Comparison of ENCODE assay signal across 14 cellular contexts in genomic region chr16:24776486-24777220, GRCh38. TPM values are rescaled to one million over a fixed set of nuclear protein-coding genes. Genes with fewer than 3 reads are reported as not detected.
DNase-seq lines count a peak whose midpoint lies in the region; ATAC-seq and TF ChIP-seq lines count a peak whose summit lies in the region.
"Had no signal": no experiment of that assay in that cellular context is flagged by ENCODE, and none has a peak within 500 bp of the region (broad histone marks: within the 10 kb centered on the region; RNA-seq: fewer than 3 reads in every experiment).

No MANE protein-coding gene starts in this region.

- no peak overlapping the region for H3K4me3 ChIP-seq in osteoblast (ENCODE audit: insufficient read depth, low read length)
- H3K4me3 ChIP-seq: GM12878 had no signal

- no peak overlapping the region for H2AFZ ChIP-seq in osteoblast (ENCODE audit: low read length)

- peaks cover 18% of the 10 kb centered on the region for H3K4me1 ChIP-seq in osteoblast (ENCODE audit: insufficient read depth, low read length)

- POLR2A ChIA-PET in WTC11 (lab: Charles Lee) = no interaction called here
- POLR2A ChIA-PET in activated CD4-positive, alpha-beta T cell treated with anti-CD3 and anti-CD28 coated beads, Interleukin-2, amount 10 ng/mL, durations not matched to agents 7 days and 5 days (lab: Charles Lee) = no interaction called here

- H3K4me3 Mint-ChIP-seq in Calu3 (ENCODE audit: low read depth, unreplicated experiment) (no peak overlapping the region), WTC11 (no peak overlapping the region)
- no peak overlapping the region for H3K4me3 Mint-ChIP-seq in natural killer cell treated with Interleukin-12 subunit alpha and Interleukin-12 subunit beta and Interleukin-15 and Interleukin-18, amount 100 ng/mL, for 72 hours
- H3K4me3 Mint-ChIP-seq in activated CD4-positive, alpha-beta T cell treated with anti-CD3 and anti-CD28 coated beads, Interleukin-2, amount 10 ng/mL, durations not matched to agents 7 days and 5 days = no peak overlapping the region
- H3K4me3 Mint-ChIP-seq: activated T-cell treated with anti-CD3 and anti-CD28 coated beads, Interleukin-2, amount 50 U/mL, for 4 hours; CD4-positive, alpha-beta T cell; mesothelial cell of epicardium; type B pancreatic cell had no signal

- peaks cover 48% of the 10 kb centered on the region for H4K20me1 ChIP-seq in osteoblast (ENCODE audit: insufficient read depth, low read length)

- ATAC-seq in WTC11 (no peak), HG03378 (IDR thresholded peaks at IDR 0.05; ENCODE audit: unreplicated experiment) (no peak), HG02970 (IDR thresholded peaks at IDR 0.05; ENCODE audit: low FRiP score, unreplicated experiment) (no peak)
- ATAC-seq in natural killer cell treated with Interleukin-12 subunit alpha and Interleukin-12 subunit beta and Interleukin-15 and Interleukin-18, amount 100 ng/mL, for 72 hours = no peak
- ATAC-seq: activated T-cell treated with anti-CD3 and anti-CD28 coated beads, Interleukin-2, amount 50 U/mL, for 4 hours; GM12878 had no signal

- no peaks in the 10 kb centered on the region for H3K27me3 ChIP-seq in osteoblast (ENCODE audit: insufficient read depth, low read length)

- no peaks in the 10 kb centered on the region for H3K9me3 ChIP-seq in osteoblast (ENCODE audit: low read depth, low read length)

- H3K9me3 Mint-ChIP-seq in Calu3 (ENCODE audit: low read depth, unreplicated experiment) (no peaks in the 10 kb centered on the region), WTC11 (no peaks in the 10 kb centered on the region)
- H3K9me3 Mint-ChIP-seq in natural killer cell treated with Interleukin-12 subunit alpha and Interleukin-12 subunit beta and Interleukin-15 and Interleukin-18, amount 100 ng/mL, for 72 hours = no peaks in the 10 kb centered on the region
- no peaks in the 10 kb centered on the region for H3K9me3 Mint-ChIP-seq in activated CD4-positive, alpha-beta T cell treated with anti-CD3 and anti-CD28 coated beads, Interleukin-2, amount 10 ng/mL, durations not matched to agents 7 days and 5 days
- H3K9me3 Mint-ChIP-seq: activated T-cell treated with anti-CD3 and anti-CD28 coated beads, Interleukin-2, amount 50 U/mL, for 4 hours; CD4-positive, alpha-beta T cell; type B pancreatic cell had no signal

- peak overlapping the region; percentile 59 for H3K27ac ChIP-seq in osteoblast (ENCODE audit: low read depth, low read length)
- H3K27ac ChIP-seq: epithelial cell of prostate had no signal

- H3K27ac Mint-ChIP-seq in Calu3 (ENCODE audit: unreplicated experiment) (peak overlapping the region; percentile 46), WTC11 (peak overlapping the region; percentile 47; the same call in 1 of the 2 replicates)
- H3K27ac Mint-ChIP-seq in natural killer cell treated with Interleukin-12 subunit alpha and Interleukin-12 subunit beta and Interleukin-15 and Interleukin-18, amount 100 ng/mL, for 72 hours = no peak overlapping the region
- no peak overlapping the region for H3K27ac Mint-ChIP-seq in activated CD4-positive, alpha-beta T cell treated with anti-CD3 and anti-CD28 coated beads, Interleukin-2, amount 10 ng/mL, durations not matched to agents 7 days and 5 days
- H3K27ac Mint-ChIP-seq: CD4-positive, alpha-beta T cell; mesothelial cell of epicardium; type B pancreatic cell had no signal

- H3K4me2 ChIP-seq in osteoblast (ENCODE audit: insufficient read depth, low read length) = peak overlapping the region; percentile 1

- BruUV-seq in Calu3 (replicated peaks; lab: Mats Ljungman, UMichigan) = no TSS peak

- H3K4me1 Mint-ChIP-seq in Calu3 (ENCODE audit: low read depth, unreplicated experiment) (no peaks in the 10 kb centered on the region), WTC11 (no peaks in the 10 kb centered on the region)
- peaks cover 11 to 26% of the 10 kb centered on the region in 2 donors for H3K4me1 Mint-ChIP-seq in natural killer cell treated with Interleukin-12 subunit alpha and Interleukin-12 subunit beta and Interleukin-15 and Interleukin-18, amount 100 ng/mL, for 72 hours (ENCODE audit: low read depth in 2 of 2)
- no peaks in the 10 kb centered on the region for H3K4me1 Mint-ChIP-seq in activated CD4-positive, alpha-beta T cell treated with anti-CD3 and anti-CD28 coated beads, Interleukin-2, amount 10 ng/mL, durations not matched to agents 7 days and 5 days

- DNase-seq in Calu3 (no peak), WTC11 (ENCODE audit: low spot score) (no peak), fibroblast of the conjunctiva (ENCODE audit: low read depth) (peak; percentile 18), osteoblast (ENCODE audit: insufficient read length, low spot score, missing footprints) (peak; percentile 75)
- no peak for DNase-seq in natural killer cell treated with Interleukin-12 subunit alpha and Interleukin-12 subunit beta and Interleukin-15 and Interleukin-18, amount 100 ng/mL, for 72 hours (ENCODE audit: low spot score)
- DNase-seq in activated CD4-positive, alpha-beta T cell treated with anti-CD3 and anti-CD28 coated beads, Interleukin-2, amount 10 ng/mL, durations not matched to agents 7 days and 5 days = no peak
- DNase-seq: activated T-cell treated with anti-CD3 and anti-CD28 coated beads, Interleukin-2, amount 50 U/mL, for 4 hours; CD4-positive, alpha-beta T cell had no signal

- peaks cover 67% of the 10 kb centered on the region for H3K79me2 ChIP-seq in osteoblast (ENCODE audit: insufficient read depth, low read length)

- H3K27me3 Mint-ChIP-seq in Calu3 (ENCODE audit: unreplicated experiment) (no peaks in the 10 kb centered on the region), WTC11 (ENCODE audit: low read depth) (no peaks in the 10 kb centered on the region)
- no peaks in the 10 kb centered on the region for H3K27me3 Mint-ChIP-seq in natural killer cell treated with Interleukin-12 subunit alpha and Interleukin-12 subunit beta and Interleukin-15 and Interleukin-18, amount 100 ng/mL, for 72 hours
- no peaks in the 10 kb centered on the region for H3K27me3 Mint-ChIP-seq in activated CD4-positive, alpha-beta T cell treated with anti-CD3 and anti-CD28 coated beads, Interleukin-2, amount 10 ng/mL, durations not matched to agents 7 days and 5 days
- H3K27me3 Mint-ChIP-seq: CD4-positive, alpha-beta T cell; type B pancreatic cell had no signal

- H3K36me3 Mint-ChIP-seq in Calu3 (ENCODE audit: insufficient read depth, unreplicated experiment) (peaks cover 43% of the 10 kb centered on the region), WTC11 (peaks cover 69% of the 10 kb centered on the region)
- H3K36me3 Mint-ChIP-seq in natural killer cell treated with Interleukin-12 subunit alpha and Interleukin-12 subunit beta and Interleukin-15 and Interleukin-18, amount 100 ng/mL, for 72 hours = peaks cover 28% of the 10 kb centered on the region
- H3K36me3 Mint-ChIP-seq in activated CD4-positive, alpha-beta T cell treated with anti-CD3 and anti-CD28 coated beads, Interleukin-2, amount 10 ng/mL, durations not matched to agents 7 days and 5 days (ENCODE audit: low read depth) = peaks cover 52% of the 10 kb centered on the region

- H3K36me3 ChIP-seq in osteoblast (ENCODE audit: insufficient read depth, low read length) = peaks cover 46% of the 10 kb centered on the region

- intact Hi-C loops in Calu3 (cut with micrococcal nuclease; ENCODE audit: unreplicated experiment) = no loop called here

- CTCF ChIA-PET in Calu3 (lab: Charles Lee) (interaction anchor here (0.6 kb wide), 1 partner anchor 31 kb away, joined by 3 read pairs; no protein-coding TSS in a partner anchor), WTC11 (lab: Charles Lee) (no interaction called here)
- CTCF ChIA-PET in activated CD4-positive, alpha-beta T cell treated with anti-CD3 and anti-CD28 coated beads, Interleukin-2, amount 10 ng/mL, durations not matched to agents 7 days and 5 days (lab: Charles Lee) = interaction anchor here (0.6 kb wide), 1 partner anchor 47 kb away, joined by 4 read pairs; no protein-coding TSS in a partner anchor

- TF ChIP-seq CTCF in Calu3 (IDR thresholded peaks at IDR 0.05; ENCODE audit: unreplicated experiment) = no peak
- TF ChIP-seq CTCF in WTC11 (IDR thresholded peaks at IDR 0.05) = no peak
- no peak for TF ChIP-seq CTCF in osteoblast (IDR thresholded peaks at IDR 0.05; ENCODE audit: extremely low read depth, low read depth, low read length)

TF ChIP-seq in WTC11, 78 proteins besides CTCF, POLR2A, EP300 and RAD21:
- no peak for TF ChIP-seq ZNF532 (CRISPR knock-in tag; IDR thresholded peaks at IDR 0.05; ENCODE audit: borderline replicate concordance)
- no peak for TF ChIP-seq GTF2I (CRISPR knock-in tag; conservative IDR thresholded peaks at IDR 0.05)

RNA-seq across cellular contexts. Expression of gene TNRC6A, which starts 47.2 kb away (rescaled TPM):
- total RNA-seq in Calu3 (2022) (58.4 and 60.1 TPM in 2 replicates), WTC11 (2021) (76.8 to 86.3 TPM (median 77.4 TPM) in 3 replicates), osteoblast (38.0 and 40.7 TPM in 2 replicates)
- 10 to 100 TPM; 44.2 to 82.4 TPM for total RNA-seq in natural killer cell treated with Interleukin-12 subunit alpha and Interleukin-12 subunit beta and Interleukin-15 and Interleukin-18, amount 100 ng/mL, for 72 hours
- 10 to 100 TPM; 47.4 to 49.3 TPM for total RNA-seq in activated CD4-positive, alpha-beta T cell treated with anti-CD3 and anti-CD28 coated beads, Interleukin-2, amount 10 ng/mL, durations not matched to agents 7 days and 5 days

Comparison
In these comparisons a context has a peak if more than half of its experiments do, and no peak if none do; other contexts are left out.
1. DNase-seq: peak in fibroblast of the conjunctiva (single experiment) and osteoblast (single experiment); none in Calu3 (single experiment), WTC11 (single experiment), natural killer cell treated with Interleukin-12 subunit alpha and Interleukin-12 subunit beta and Interleukin-15 and Interleukin-18, amount 100 ng/mL, for 72 hours (single experiment) and activated CD4-positive, alpha-beta T cell treated with anti-CD3 and anti-CD28 coated beads, Interleukin-2, amount 10 ng/mL, durations not matched to agents 7 days and 5 days (single experiment).
2. H3K27ac Mint-ChIP-seq: peak in Calu3 (single experiment) and WTC11 (single experiment); none in natural killer cell treated with Interleukin-12 subunit alpha and Interleukin-12 subunit beta and Interleukin-15 and Interleukin-18, amount 100 ng/mL, for 72 hours (0 of 2) and activated CD4-positive, alpha-beta T cell treated with anti-CD3 and anti-CD28 coated beads, Interleukin-2, amount 10 ng/mL, durations not matched to agents 7 days and 5 days (single experiment).